Comparison of ENCODE assay signal across 8 cellular contexts in the genomic region with DNA sequence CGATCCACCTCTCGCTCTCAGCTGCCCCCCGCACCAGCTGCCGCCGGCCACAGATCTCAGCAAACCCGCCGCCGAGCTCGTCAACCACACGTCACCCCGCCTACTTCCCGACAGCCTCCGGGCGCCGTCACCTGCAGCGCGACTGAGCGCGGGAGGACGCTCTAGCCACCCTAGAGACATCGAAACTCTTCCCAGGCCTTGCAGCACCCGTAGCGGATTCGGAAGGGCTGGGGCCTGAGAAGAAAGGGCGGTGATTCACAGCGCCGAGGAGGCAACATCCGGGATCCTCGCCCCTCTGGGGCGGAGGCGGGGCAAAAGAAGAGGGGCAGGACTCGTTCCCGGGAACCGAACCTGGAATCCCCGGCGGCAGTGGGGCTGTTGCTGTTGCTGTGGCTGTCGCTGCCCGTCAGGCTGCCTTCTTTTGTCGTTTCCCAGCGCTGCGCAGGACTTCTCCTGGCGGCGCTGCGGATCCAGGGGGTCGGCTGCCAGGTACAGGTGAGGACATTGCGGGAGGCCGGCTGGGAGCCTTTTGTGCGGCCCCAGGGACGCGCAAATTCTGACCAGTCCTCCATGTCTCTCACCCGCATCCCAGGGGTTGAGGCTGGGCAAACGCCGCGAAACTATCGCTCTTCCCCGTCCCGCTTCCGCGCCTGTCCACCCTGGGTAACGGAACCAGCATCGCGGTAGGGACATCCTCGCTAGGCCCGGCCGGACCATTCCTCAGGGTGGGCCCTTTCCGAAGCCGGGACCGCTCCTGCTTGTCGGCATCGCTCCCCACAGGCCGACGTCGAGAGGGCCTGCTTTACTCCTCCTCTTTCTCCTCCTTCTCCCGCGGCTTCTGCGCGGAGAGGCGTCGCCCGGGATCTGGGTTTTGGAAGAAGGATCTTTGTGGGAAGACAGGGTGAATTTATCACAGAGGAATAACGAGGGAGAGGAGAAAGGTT. TPM values are rescaled to one million over a fixed set of nuclear protein-coding genes. Genes with fewer than 3 reads are reported as not detected.
DNase-seq lines count a peak whose midpoint lies in the region; TF ChIP-seq lines count a peak whose summit lies in the region.

Gene RO60 (plus strand): TSS at position 331 of the 944 bp plus-strand sequence. CDS start 9,443 bp downstream, outside the sequence.
A gene with protein sequence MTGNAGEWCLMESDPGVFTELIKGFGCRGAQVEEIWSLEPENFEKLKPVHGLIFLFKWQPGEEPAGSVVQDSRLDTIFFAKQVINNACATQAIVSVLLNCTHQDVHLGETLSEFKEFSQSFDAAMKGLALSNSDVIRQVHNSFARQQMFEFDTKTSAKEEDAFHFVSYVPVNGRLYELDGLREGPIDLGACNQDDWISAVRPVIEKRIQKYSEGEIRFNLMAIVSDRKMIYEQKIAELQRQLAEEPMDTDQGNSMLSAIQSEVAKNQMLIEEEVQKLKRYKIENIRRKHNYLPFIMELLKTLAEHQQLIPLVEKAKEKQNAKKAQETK (minus strand): TSS at position 79 of the 944 bp plus-strand sequence. CDS start 100 bp downstream, outside the sequence.

- peak; percentile 86 for TF ChIP-seq EP300 in neural cell (conservative IDR thresholded peaks at IDR 0.05; ENCODE audit: poor library complexity, severe bottlenecking)
- TF ChIP-seq EP300 in stomach (IDR thresholded peaks at IDR 0.05), result no peak

- H3K4me2 ChIP-seq in MM.1S (ENCODE audit: low read depth, low read length) (peak within 1 kb of the TSS; percentile 65), neural cell (ENCODE audit: low read length) (peak within 1 kb of the TSS; percentile 97)

- no peaks in the 10 kb centered on the region for H3K9me3 ChIP-seq in HAP-1
- no peaks in the 10 kb centered on the region for H3K9me3 ChIP-seq in MM.1S (replicated peaks; ENCODE audit: insufficient read depth, low read length)
- no peaks in the 10 kb centered on the region for H3K9me3 ChIP-seq in neural cell (ENCODE audit: low read length)
- no peaks in the 10 kb centered on the region for H3K9me3 ChIP-seq in stomach

- TF ChIP-seq RAD21 in neural cell (conservative IDR thresholded peaks at IDR 0.05), result peak; percentile 35

- peak within 1 kb of the TSS; percentile 87 for H3K27ac ChIP-seq in MM.1S (ENCODE audit: low read length)
- peak within 1 kb of the TSS; percentile 98 for H3K27ac ChIP-seq in neural cell (ENCODE audit: low read length)
- H3K27ac ChIP-seq in stomach, result peak within 1 kb of the TSS; percentile 95 to 99 (median 97)

- WGBS in stomach, 5 donors, result 0 to 1% (median 1%) methylated on average over 63 to 81 of the region's 81 CpGs

- no peaks in the 10 kb centered on the region for H3K9me2 ChIP-seq in MM.1S (replicated peaks; ENCODE audit: insufficient read depth, low read length)
- H3K9me2 ChIP-seq in neural cell (ENCODE audit: insufficient read depth, low read length), result no peaks in the 10 kb centered on the region

- TF ChIP-seq POLR2A in stomach (IDR thresholded peaks at IDR 0.05), result peak in 2 of 4 donors; percentile 34 to 54

- H3K4me1 ChIP-seq in HAP-1 (peaks cover 17% of the 10 kb centered on the region), MM.1S (ENCODE audit: low read length) (peaks cover 20% of the 10 kb centered on the region; the same call in 1 of the 2 replicates), stomach (peaks cover 23 to 59% (median 42%) of the 10 kb centered on the region in 4 donors)

- no peaks in the 10 kb centered on the region for H4K20me1 ChIP-seq in MM.1S (ENCODE audit: insufficient read depth, low read length)
- no peaks in the 10 kb centered on the region for H4K20me1 ChIP-seq in neural cell (ENCODE audit: insufficient read depth)

- H3F3A ChIP-seq in MM.1S (ENCODE audit: insufficient read depth, low read length) (peaks cover 18% of the 10 kb centered on the region), neural cell (ENCODE audit: insufficient read depth, low read length, poor library complexity, severe bottlenecking) (peaks cover 8% of the 10 kb centered on the region)

- in situ Hi-C loops in G401 (cut with HindIII; ENCODE audit: low sequenced_read_pairs), result no loop called here
- in situ Hi-C loops in HAP-1 (cut with MboI; ENCODE audit: low sequenced_read_pairs), result no loop called here

- H3K79me2 ChIP-seq in MM.1S (ENCODE audit: low read length), result peaks cover 95% of the 10 kb centered on the region
- peaks cover 74% of the 10 kb centered on the region for H3K79me2 ChIP-seq in neural cell (replicated peaks; ENCODE audit: insufficient read depth, low read length)

- H3K9ac ChIP-seq in MM.1S (ENCODE audit: low read length), result peak within 1 kb of the TSS; percentile 94
- peak within 1 kb of the TSS; percentile 98 for H3K9ac ChIP-seq in neural cell (ENCODE audit: low read length)

- H3K36me3 ChIP-seq in HAP-1 (replicated peaks), result no peaks in the 10 kb centered on the region
- no peaks in the 10 kb centered on the region for H3K36me3 ChIP-seq in MM.1S (replicated peaks; ENCODE audit: insufficient read depth, low read length)
- no peaks in the 10 kb centered on the region for H3K36me3 ChIP-seq in neural cell (ENCODE audit: insufficient read depth, low read length)
- no peaks in the 10 kb centered on the region for H3K36me3 ChIP-seq in stomach

- peak; percentile 98 for DNase-seq in G401 (ENCODE audit: low spot score)
- DNase-seq in HAP-1 (ENCODE audit: low spot score in 2 of 2), result peak; percentile 94 to 97
- peak; percentile 100 for DNase-seq in MM.1S
- DNase-seq in SIG-M5 (lab: John Stamatoyannopoulos, UW), result peak; percentile 99
- peak; percentile 87 for DNase-seq in activated gamma-delta T cell (lab: John Stamatoyannopoulos, UW)
- DNase-seq in fibroblast of the conjunctiva (ENCODE audit: low read depth), result peak; percentile 97
- peak; percentile 96 for DNase-seq in stomach

- intact Hi-C loops in stomach (cut with DNase I; ENCODE audit: low total_unique reads), result loop anchor here (10.0 kb wide), 1 partner anchor 45 kb away; the partner anchor contains the start of gene GLRX2

- no peaks in the 10 kb centered on the region for H3K27me3 ChIP-seq in HAP-1 (ENCODE audit: low read depth)
- no peaks in the 10 kb centered on the region for H3K27me3 ChIP-seq in MM.1S (replicated peaks; ENCODE audit: insufficient read depth, low read length)
- H3K27me3 ChIP-seq in neural cell (ENCODE audit: insufficient read depth, low read depth, low read length), result no peaks in the 10 kb centered on the region
- no peaks in the 10 kb centered on the region for H3K27me3 ChIP-seq in stomach

- H2AFZ ChIP-seq in MM.1S (ENCODE audit: low read length) (peak within 1 kb of the TSS; percentile 86), neural cell (ENCODE audit: low read depth, low read length) (peak within 1 kb of the TSS; percentile 85)

- H3K4me3 ChIP-seq in HAP-1, result peak within 1 kb of the TSS; percentile 88
- H3K4me3 ChIP-seq in MM.1S (ENCODE audit: low read length), result peak within 1 kb of the TSS; percentile 89
- peak within 1 kb of the TSS; percentile 88 for H3K4me3 ChIP-seq in neural cell (ENCODE audit: low read length)
- H3K4me3 ChIP-seq in stomach, result peak within 1 kb of the TSS; percentile 69 to 77 (median 73)

- TF ChIP-seq CTCF in MM.1S (IDR thresholded peaks at IDR 0.05; ENCODE audit: low read length) (no peak), neural cell (IDR thresholded peaks at IDR 0.05; ENCODE audit: poor library complexity, severe bottlenecking) (peak; percentile 36), stomach (IDR thresholded peaks at IDR 0.05) (peak in 1 of 7 experiments; percentile 18)

TF ChIP-seq in neural cell, 6 proteins besides CTCF, POLR2A, EP300 and RAD21:
- TF ChIP-seq EZH2 (IDR thresholded peaks at IDR 0.05; ENCODE audit: borderline replicate concordance, insufficient read depth, low read length, poor library complexity, severe bottlenecking), result no peak
- TF ChIP-seq SMC3 (conservative IDR thresholded peaks at IDR 0.05; ENCODE audit: poor library complexity), result peak; percentile 32
- peak; percentile 79 for TF ChIP-seq MXI1 (conservative IDR thresholded peaks at IDR 0.05; ENCODE audit: poor library complexity, severe bottlenecking)
- TF ChIP-seq REST (IDR thresholded peaks at IDR 0.05; ENCODE audit: borderline replicate concordance), result peak; percentile 50
- peak; percentile 69 for TF ChIP-seq TAF1 (IDR thresholded peaks at IDR 0.05; ENCODE audit: low read depth)
- TF ChIP-seq POLR2AphosphoS5 (IDR thresholded peaks at IDR 0.05), result peak; percentile 92

RNA-seq across cellular contexts. Expression of gene RO60, which starts in this region (rescaled TPM):
- total RNA-seq in G401 (2014; rRNA removed; shearing (Covaris generic)), result 89.6 and 177 TPM in 2 replicates
- polyA plus RNA-seq in neural cell (36.7 and 41.1 TPM in 2 replicates), stomach (1 to 10 TPM; 2.6 to 8.5 (median 3.7) TPM)
- polyA minus RNA-seq in neural cell, result 297 and 343 TPM in 2 replicates
- 100 to 1,000 TPM in 1 of 5 donors, 10 to 100 TPM in 4; 34.2 to 155 (median 79.9) TPM for total RNA-seq in stomach

RNA-seq across cellular contexts. Expression of the second gene that starts in this region (rescaled TPM):
- 46.2 and 53.3 TPM in 2 replicates for total RNA-seq in G401 (2014; rRNA removed; shearing (Covaris generic))
- polyA plus RNA-seq in neural cell (24.4 and 28.8 TPM in 2 replicates), stomach (10 to 100 TPM; 12.7 to 23.8 (median 16.9) TPM)
- polyA minus RNA-seq in neural cell, result 69.6 and 78.3 TPM in 2 replicates
- total RNA-seq in stomach, result 10 to 100 TPM in 4 of 5 donors, 1 to 10 TPM in 1; 8.7 to 69.8 (median 25.9) TPM

Comparison
In these comparisons a context has a peak if more than half of its experiments do, and no peak if none do; other contexts are left out.
1. Peak in every context shown above with its lines: DNase-seq, H3K4me3 ChIP-seq and H3K27ac ChIP-seq.